In genomic region chr11:8258289-8258688, GRCh38 we compare ENCODE assay signal across 16 cellular contexts. TPM values are rescaled to one million over a fixed set of nuclear protein-coding genes. Genes with fewer than 3 reads are reported as not detected.
DNase-seq lines count a peak whose midpoint lies in the region; ATAC-seq and TF ChIP-seq lines count a peak whose summit lies in the region.
"Had no signal": no experiment of that assay in that cellular context is flagged by ENCODE, and none has a peak within 500 bp of the region (broad histone marks: within the 10 kb centered on the region; RNA-seq: fewer than 3 reads in every experiment).

No MANE protein-coding gene starts in this region.

- no peaks in the 10 kb centered on the region for H3K9me3 ChIP-seq in sigmoid colon

- 60 to 70% methylated on average over 5 of the region's 5 CpGs for WGBS in sigmoid colon, 2 donors

- intact Hi-C loops in sigmoid colon (cut with DNase I), result no loop called here
- intact Hi-C loops in activated CD4-positive, alpha-beta memory T cell treated with anti-CD3 and anti-CD28 coated beads for 36 hours (cut with micrococcal nuclease), result no loop called here

- TF ChIP-seq EP300 in sigmoid colon (IDR thresholded peaks at IDR 0.05), result no peak

- no peak overlapping the region for H3K27ac ChIP-seq in sigmoid colon

- H3K4me3 Mint-ChIP-seq in activated CD4-positive, alpha-beta memory T cell treated with anti-CD3 and anti-CD28 coated beads for 36 hours, result no peak overlapping the region
- H3K4me3 Mint-ChIP-seq: activated CD4-positive, alpha-beta T cell treated with anti-CD3 and anti-CD28 coated beads, Interleukin-2, amount 10 ng/mL, durations not matched to agents 7 days and 5 days; central memory CD8-positive, alpha-beta T cell had no signal

- H3K27me3 ChIP-seq in sigmoid colon, result peaks cover 0 to 3% (median 0%) of the 10 kb centered on the region in 3 donors

- DNase-seq in ELF-1 (ENCODE audit: low read depth, low spot score), result peak; percentile 0
- peak; percentile 90 for DNase-seq in MV-4-11 (lab: John Stamatoyannopoulos, UW)
- DNase-seq in fibroblast of gingiva (ENCODE audit: low read depth), result peak; percentile 23
- peak; percentile 54 for DNase-seq in sigmoid colon
- DNase-seq in activated CD4-positive, alpha-beta memory T cell treated with anti-CD3 and anti-CD28 coated beads for 36 hours, result no peak
- no peak for DNase-seq in stimulated activated CD4-positive, alpha-beta T cell treated with anti-CD3 and anti-CD28 coated beads, Interleukin-12 subunit alpha, Interleukin-12 subunit beta, amount 100 ng/mL, for 4 hours
- DNase-seq: activated CD4-positive, alpha-beta T cell treated with anti-CD3 and anti-CD28 coated beads, Interleukin-2, amount 10 ng/mL, durations not matched to agents 7 days and 5 days; activated naive CD4-positive, alpha-beta T cell treated with Interleukin-2 at 50 U/mL for 16 hours; erythroblast; NCI-H1105 treated with DMSO at 0.1 percent for 48 hours; NCI-H526 treated with DMSO at 0.1 percent for 48 hours had no signal

- H3K27me3 Mint-ChIP-seq in activated CD4-positive, alpha-beta memory T cell treated with anti-CD3 and anti-CD28 coated beads for 36 hours, result peaks cover 34% of the 10 kb centered on the region

- no peaks in the 10 kb centered on the region for H3K9me3 Mint-ChIP-seq in activated CD4-positive, alpha-beta memory T cell treated with anti-CD3 and anti-CD28 coated beads for 36 hours
- H3K9me3 Mint-ChIP-seq: activated CD4-positive, alpha-beta T cell treated with anti-CD3 and anti-CD28 coated beads, Interleukin-2, amount 10 ng/mL, durations not matched to agents 7 days and 5 days; central memory CD8-positive, alpha-beta T cell had no signal

- CTCF ChIA-PET in activated CD4-positive, alpha-beta memory T cell treated with anti-CD3 and anti-CD28 coated beads for 36 hours (lab: Charles Lee), result no interaction called here

- H3K4me3 ChIP-seq in sigmoid colon, result no peak overlapping the region

- H3K36me3 Mint-ChIP-seq in activated CD4-positive, alpha-beta memory T cell treated with anti-CD3 and anti-CD28 coated beads for 36 hours, result no peaks in the 10 kb centered on the region

- H3K27ac Mint-ChIP-seq in activated CD4-positive, alpha-beta memory T cell treated with anti-CD3 and anti-CD28 coated beads for 36 hours, result no peak overlapping the region
- H3K27ac Mint-ChIP-seq: activated CD4-positive, alpha-beta T cell treated with anti-CD3 and anti-CD28 coated beads, Interleukin-2, amount 10 ng/mL, durations not matched to agents 7 days and 5 days had no signal

- no peaks in the 10 kb centered on the region for H3K36me3 ChIP-seq in sigmoid colon

- H3K4me1 Mint-ChIP-seq in activated CD4-positive, alpha-beta memory T cell treated with anti-CD3 and anti-CD28 coated beads for 36 hours (ENCODE audit: low read depth), result peaks cover 2% of the 10 kb centered on the region
- H3K4me1 Mint-ChIP-seq: central memory CD8-positive, alpha-beta T cell had no signal

- POLR2A ChIA-PET in activated CD4-positive, alpha-beta memory T cell treated with anti-CD3 and anti-CD28 coated beads for 36 hours (lab: Charles Lee), result no interaction called here

- TF ChIP-seq CTCF in sigmoid colon (IDR thresholded peaks at IDR 0.05), result no peak

- ATAC-seq in GM21825 (IDR thresholded peaks at IDR 0.05; ENCODE audit: unreplicated experiment), result no peak

- no peak for TF ChIP-seq POLR2A in sigmoid colon (IDR thresholded peaks at IDR 0.05)

- peaks cover 0 to 12% (median 9%) of the 10 kb centered on the region in 4 donors for H3K4me1 ChIP-seq in sigmoid colon

RNA-seq across cellular contexts. Expression of gene LMO1, which starts 5.4 kb away (rescaled TPM):
- total RNA-seq in sigmoid colon, result 1 to 10 TPM in 1 of 4 donors, under 1 TPM in 1, not detected in 2; 0.66 to 1.8 TPM
- under 1 TPM in 1 of 3 donors, not detected in 2; 0.04 TPM for polyA plus RNA-seq in sigmoid colon
- total RNA-seq in activated CD4-positive, alpha-beta memory T cell treated with anti-CD3 and anti-CD28 coated beads for 36 hours, result not detected
- total RNA-seq: activated CD4-positive, alpha-beta T cell treated with anti-CD3 and anti-CD28 coated beads, Interleukin-2, amount 10 ng/mL, durations not matched to agents 7 days and 5 days; mononuclear cell; pulmonary artery endothelial cell; subcutaneous adipose tissue had no signal

Comparison
In these comparisons a context has a peak if more than half of its experiments do, and no peak if none do; other contexts are left out.
1. DNase-seq: peak in ELF-1 (single experiment), MV-4-11 (single experiment), fibroblast of gingiva (single experiment) and sigmoid colon (single experiment); none in activated CD4-positive, alpha-beta memory T cell treated with anti-CD3 and anti-CD28 coated beads for 36 hours (single experiment) and stimulated activated CD4-positive, alpha-beta T cell treated with anti-CD3 and anti-CD28 coated beads, Interleukin-12 subunit alpha, Interleukin-12 subunit beta, amount 100 ng/mL, for 4 hours (single experiment).